ENCODE assay signal across 10 cellular contexts in the genomic region with DNA sequence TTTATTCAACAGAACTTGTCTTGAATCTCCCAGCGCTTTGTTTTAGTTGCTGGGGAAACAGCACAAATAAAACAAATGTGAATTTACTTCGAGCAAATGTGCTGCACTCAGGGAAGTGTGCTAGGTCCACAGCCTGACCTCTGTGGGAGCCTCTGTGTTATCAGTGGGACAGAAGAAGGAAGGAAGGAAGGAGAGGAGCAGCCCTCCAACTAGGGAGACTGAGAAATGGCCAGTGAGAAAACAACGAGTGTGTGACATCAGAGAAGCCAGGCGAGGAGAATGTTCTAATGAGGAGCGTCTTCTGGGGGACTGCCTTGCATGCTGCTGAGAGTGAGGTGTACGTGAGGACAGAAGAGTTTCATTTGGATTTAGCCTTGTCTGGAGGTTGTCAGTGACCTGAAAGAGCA. TPM values are rescaled to one million over a fixed set of nuclear protein-coding genes. Genes with fewer than 3 reads are reported as not detected.
DNase-seq lines count a peak whose midpoint lies in the region; ATAC-seq and TF ChIP-seq lines count a peak whose summit lies in the region.
"Had no signal": no experiment of that assay in that cellular context is flagged by ENCODE, and none has a peak within 500 bp of the region (broad histone marks: within the 10 kb centered on the region; RNA-seq: fewer than 3 reads in every experiment).

No MANE protein-coding gene starts in this region.

- H3K4me3 ChIP-seq in right lobe of liver (no peak overlapping the region), transverse colon (no peak overlapping the region)
- H3K4me3 ChIP-seq: GM12878 had no signal

- H3K27ac Mint-ChIP-seq in activated naive CD4-positive, alpha-beta T cell treated with anti-CD3 and anti-CD28 coated beads, Interleukin-2, amount 50 U/mL, for 24 hours = peak overlapping the region; percentile 89
- peak overlapping the region in 3 of 5 experiments; percentile 2 to 47 (median 20) for H3K27ac Mint-ChIP-seq in brain

- H3K27ac ChIP-seq in right lobe of liver (no peak overlapping the region), transverse colon (peak overlapping the region; percentile 40 to 59 (median 47))

- peaks cover 90% of the 10 kb centered on the region for H3K4me1 Mint-ChIP-seq in activated naive CD4-positive, alpha-beta T cell treated with anti-CD3 and anti-CD28 coated beads, Interleukin-2, amount 50 U/mL, for 24 hours
- peaks cover 82% of the 10 kb centered on the region for H3K4me1 Mint-ChIP-seq in brain

- ATAC-seq in right lobe of liver (peak; percentile 66 to 77 (median 70)), HG02678 (IDR thresholded peaks at IDR 0.05; ENCODE audit: unreplicated experiment) (no peak)
- ATAC-seq: GM12878, PC-3 had no signal

- H3K27me3 ChIP-seq in right lobe of liver (no peaks in the 10 kb centered on the region), transverse colon (no peaks in the 10 kb centered on the region)

- H3K9me3 Mint-ChIP-seq in activated naive CD4-positive, alpha-beta T cell treated with anti-CD3 and anti-CD28 coated beads, Interleukin-2, amount 50 U/mL, for 24 hours = no peaks in the 10 kb centered on the region
- H3K9me3 Mint-ChIP-seq in brain = no peaks in the 10 kb centered on the region

- H3K9me3 ChIP-seq in right lobe of liver (no peaks in the 10 kb centered on the region), transverse colon (no peaks in the 10 kb centered on the region)

- TF ChIP-seq CTCF in brain (conservative IDR thresholded peaks at IDR 0.05) (no peak), right lobe of liver (IDR thresholded peaks at IDR 0.05) (no peak), transverse colon (IDR thresholded peaks at IDR 0.05) (no peak)

- H3K36me3 ChIP-seq in right lobe of liver (no peaks in the 10 kb centered on the region), transverse colon (no peaks in the 10 kb centered on the region)

- H3K4me3 Mint-ChIP-seq in activated naive CD4-positive, alpha-beta T cell treated with anti-CD3 and anti-CD28 coated beads, Interleukin-2, amount 50 U/mL, for 24 hours = peak overlapping the region; percentile 42
- H3K4me3 Mint-ChIP-seq in brain = no peak overlapping the region

- no peaks in the 10 kb centered on the region for H3K27me3 Mint-ChIP-seq in activated naive CD4-positive, alpha-beta T cell treated with anti-CD3 and anti-CD28 coated beads, Interleukin-2, amount 50 U/mL, for 24 hours
- H3K27me3 Mint-ChIP-seq in brain = no peaks in the 10 kb centered on the region

- in situ Hi-C loops in transverse colon (cut with MboI; ENCODE audit: low pct_ligation_motif_present in 1 of 4, low pct_unique_long_range_greater_than_20kb in 1 of 4, low sequenced_read_pairs in 3 of 4) = no loop called here

- intact Hi-C loops in right lobe of liver (cut with DNase I) (no loop called here), transverse colon (cut with DNase I; ENCODE audit: low total_unique reads) (no loop called here)

- no peak for TF ChIP-seq EP300 in transverse colon (IDR thresholded peaks at IDR 0.05; ENCODE audit: low read depth)

- no peak for DNase-seq in activated naive CD4-positive, alpha-beta T cell treated with Interleukin-2 at 50 U/mL for 16 hours
- DNase-seq in right lobe of liver (no peak), transverse colon (no peak), NCI-H526 (lab: John Stamatoyannopoulos, UW) (no peak)
- DNase-seq in stimulated activated CD4-positive, alpha-beta T cell treated with anti-CD3 and anti-CD28 coated beads, Interleukin-4, amount 100 ng/mL, for 4 hours = no peak
- DNase-seq: PC-3 had no signal

- 45% methylated on average over 6 of the region's 6 CpGs for WGBS in right lobe of liver (ENCODE audit: insufficient coverage, low coverage, low lambda C conversion rate, missing lambda C conversion rate)
- 46 to 50% methylated on average over 6 of the region's 6 CpGs for WGBS in transverse colon (ENCODE audit: low coverage in 1 of 2), 2 donors

- no peak for TF ChIP-seq POLR2A in right lobe of liver (IDR thresholded peaks at IDR 0.05)
- TF ChIP-seq POLR2A in transverse colon (IDR thresholded peaks at IDR 0.05) = no peak

- H3K36me3 Mint-ChIP-seq in activated naive CD4-positive, alpha-beta T cell treated with anti-CD3 and anti-CD28 coated beads, Interleukin-2, amount 50 U/mL, for 24 hours = peaks cover 10% of the 10 kb centered on the region
- peaks cover 23% of the 10 kb centered on the region for H3K36me3 Mint-ChIP-seq in brain

- peaks cover 0 to 36% (median 5%) of the 10 kb centered on the region in 4 donors for H3K4me1 ChIP-seq in right lobe of liver
- peaks cover 44 to 77% (median 60%) of the 10 kb centered on the region in 4 donors for H3K4me1 ChIP-seq in transverse colon

RNA-seq across cellular contexts. Expression of a gene that starts 42.7 kb away (rescaled TPM):
- 18.3 TPM for polyA plus RNA-seq in brain (ENCODE audit: insufficient read depth, low read depth, low replicate concordance)
- 10 to 100 TPM; 35.8 to 48.3 (median 39.2) TPM for total RNA-seq in right lobe of liver
- total RNA-seq in transverse colon = 100 to 1,000 TPM in 3 of 4 donors, 10 to 100 TPM in 1; 89.8 to 158 (median 117) TPM

Comparison
In these comparisons a context has a peak if more than half of its experiments do, and no peak if none do; other contexts are left out.
1. H3K27ac ChIP-seq: peak in transverse colon (4 of 4); none in right lobe of liver (0 of 3).